ENCODE assay signal across 1 cellular context in genomic region chr15:95160316-95160715, GRCh38.
TF ChIP-seq lines count a peak whose summit lies in the region.

No MANE protein-coding gene starts in this region.

TF ChIP-seq in H1, 55 proteins besides CTCF, POLR2A, EP300 and RAD21:
- TF ChIP-seq KDM1A (IDR thresholded peaks at IDR 0.05; ENCODE audit: borderline replicate concordance, low read length) (no peak), ATF2 (IDR thresholded peaks at IDR 0.05; ENCODE audit: low read length) (no peak), ASH2L (IDR thresholded peaks at IDR 0.05; ENCODE audit: low read length) (no peak), CTBP2 (IDR thresholded peaks at IDR 0.05; ENCODE audit: borderline replicate concordance, insufficient read depth, insufficient read length, low read length) (no peak), RFX5 (IDR thresholded peaks at IDR 0.05; ENCODE audit: borderline replicate concordance, low read depth, low read length) (no peak), CEBPB (IDR thresholded peaks at IDR 0.05; ENCODE audit: low read depth, low read length) (no peak), POU5F1 (IDR thresholded peaks at IDR 0.05; ENCODE audit: low read depth, low read length) (no peak), CHD2 (IDR thresholded peaks at IDR 0.05; ENCODE audit: low read length) (no peak), NANOG (IDR thresholded peaks at IDR 0.05; ENCODE audit: insufficient read depth, low read depth, low read length, poor library complexity, severe bottlenecking) (no peak), EGR1 (IDR thresholded peaks at IDR 0.05; ENCODE audit: borderline replicate concordance, low read depth, low read length) (no peak), ZNF274 (IDR thresholded peaks at IDR 0.05; ENCODE audit: borderline replicate concordance, extremely low read depth, low read length) (no peak), SUZ12 (IDR thresholded peaks at IDR 0.05; ENCODE audit: low read length) (no peak), SP1 (IDR thresholded peaks at IDR 0.05; ENCODE audit: low read depth, low read length) (no peak), EZH2 (IDR thresholded peaks at IDR 0.05; ENCODE audit: low read depth, low read length, severe bottlenecking) (no peak), SIRT6 (IDR thresholded peaks at IDR 0.05; ENCODE audit: low read length) (no peak), JUND (IDR thresholded peaks at IDR 0.05; ENCODE audit: low read length) (no peak), GABPA (IDR thresholded peaks at IDR 0.05; ENCODE audit: borderline replicate concordance, insufficient read depth, low read length) (no peak), CREB1 (IDR thresholded peaks at IDR 0.05) (no peak), SP2 (IDR thresholded peaks at IDR 0.05; ENCODE audit: low read length) (no peak), CHD1 (IDR thresholded peaks at IDR 0.05; ENCODE audit: low read depth, low read length) (no peak)
